9 cellular contexts compared by ENCODE assay signal in the genomic region with DNA sequence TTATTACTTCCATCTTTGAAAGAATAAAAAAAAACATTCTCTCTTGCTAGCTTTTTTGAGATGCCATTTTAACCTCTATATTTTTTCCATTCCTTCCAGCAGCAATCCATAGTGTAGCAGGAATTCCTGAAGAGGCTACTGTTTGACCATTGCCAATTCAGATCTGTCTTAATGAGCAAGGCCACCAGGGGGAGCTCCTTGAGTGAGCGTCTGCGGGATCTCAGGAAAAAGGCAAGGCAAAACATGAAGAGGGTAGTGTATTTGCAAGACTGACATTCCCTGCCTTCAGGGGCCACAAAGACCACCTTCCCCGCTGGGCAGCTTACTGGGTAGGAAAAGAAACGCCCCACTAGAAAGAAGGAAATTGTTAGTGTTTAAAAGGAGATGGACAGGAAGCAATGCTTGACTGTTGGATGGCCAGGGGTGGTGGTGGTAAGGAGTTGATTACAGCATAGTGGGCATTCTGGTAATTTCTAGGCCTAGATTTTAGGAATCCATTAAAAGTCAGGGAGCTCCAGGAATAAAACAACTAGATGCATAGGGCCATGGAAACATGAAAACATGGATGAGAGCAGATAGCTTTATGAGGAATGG.
A peak's percentile ranks its signal among the peaks of the same experiment; 100 is the strongest.
DNase-seq lines count a peak whose midpoint lies in the region; ATAC-seq, FAIRE-seq and TF ChIP-seq lines count a peak whose summit lies in the region.
"Had no signal": no experiment of that assay in that cellular context is flagged by ENCODE, and none has a peak within 500 bp of the region (broad histone marks: within the 10 kb centered on the region; RNA-seq: fewer than 3 reads in every experiment).

No MANE protein-coding gene starts in this region.

- CTCF ChIA-PET in endothelial cell of umbilical vein (lab: Charles Lee) = interaction anchor here (0.6 to 4.0 kb wide), 49 partner anchors 9 to 1122 kb away, joined by 3 to 41 read pairs (median 4); partner anchors contain the start of gene HAPLN1

- peaks cover 5% of the 10 kb centered on the region for H3K4me1 ChIP-seq in endothelial cell of umbilical vein (ENCODE audit: control insufficient read depth, extremely low read depth, insufficient read depth, low read length)
- peaks cover 12% of the 10 kb centered on the region for H3K4me1 ChIP-seq in mucosa of descending colon (ENCODE audit: low read depth)

- H3K27ac Mint-ChIP-seq in type B pancreatic cell = no peak overlapping the region

- BruUV-seq in endothelial cell of umbilical vein (replicated peaks; lab: Mats Ljungman, UMichigan) = no TSS peak

- H4K20me1 ChIP-seq in endothelial cell of umbilical vein (replicated peaks; ENCODE audit: control insufficient read depth, extremely low read depth, insufficient read depth, low read length) = no peaks in the 10 kb centered on the region

- POLR2A ChIA-PET in endothelial cell of umbilical vein (lab: Charles Lee) = no interaction called here

- peaks cover 13% of the 10 kb centered on the region for H3K4me1 Mint-ChIP-seq in type B pancreatic cell (ENCODE audit: unreplicated experiment)

- no peak overlapping the region for H3K9ac ChIP-seq in endothelial cell of umbilical vein (replicated peaks; ENCODE audit: extremely low read depth, insufficient read depth, low read length)

- no peaks in the 10 kb centered on the region for H3K9me3 Mint-ChIP-seq in type B pancreatic cell

- H3K9me3 ChIP-seq in endothelial cell of umbilical vein (replicated peaks; ENCODE audit: control insufficient read depth, insufficient read depth, low read length) (no peaks in the 10 kb centered on the region), mucosa of descending colon (no peaks in the 10 kb centered on the region)

- H3K27me3 ChIP-seq in endothelial cell of umbilical vein (ENCODE audit: control insufficient read depth in 2 of 2, insufficient read depth in 2 of 2, low read length in 2 of 2) = peaks cover 0 to 3% of the 10 kb centered on the region in 2 experiments

- no peaks in the 10 kb centered on the region for H3K79me2 ChIP-seq in endothelial cell of umbilical vein (ENCODE audit: control insufficient read depth, insufficient read depth, low read length)

- dilution Hi-C loops in endothelial cell of umbilical vein (cut with MboI; ENCODE audit: extremely low pct_ligation_motif_present, low sequenced_read_pairs) = no loop called here

- H3K4me3 Mint-ChIP-seq in type B pancreatic cell = no peak overlapping the region

- H3K9me1 ChIP-seq in endothelial cell of umbilical vein (replicated peaks; ENCODE audit: control insufficient read depth, extremely low read depth, insufficient read depth, low read length) = no peaks in the 10 kb centered on the region

- H3K27me3 Mint-ChIP-seq in type B pancreatic cell = peaks cover 5% of the 10 kb centered on the region

- no peaks in the 10 kb centered on the region for H3K36me3 Mint-ChIP-seq in type B pancreatic cell

- H3K4me3 ChIP-seq in WI38 (ENCODE audit: low read depth, low read length) (no peak overlapping the region), endothelial cell of umbilical vein (replicated peaks in 1 of 3; ENCODE audit: insufficient read depth in 1 of 3, low read depth in 1 of 3, low read length in 3 of 3) (no peak overlapping the region), mucosa of descending colon (no peak overlapping the region)

- no peak for TF ChIP-seq POLR2A in endothelial cell of umbilical vein (IDR thresholded peaks at IDR 0.05; ENCODE audit: low read depth, low read length)

- peak; percentile 69 for TF ChIP-seq CTCF in WI38 (IDR thresholded peaks at IDR 0.05; ENCODE audit: low read depth, low read length)
- TF ChIP-seq CTCF in endothelial cell of umbilical vein (IDR thresholded peaks at IDR 0.05; ENCODE audit: extremely low read depth in 1 of 2, insufficient read depth in 1 of 2, low read depth in 1 of 2, low read length in 2 of 2) = peak; percentile 76 to 84
- peak; percentile 38 for TF ChIP-seq CTCF in mucosa of descending colon (IDR thresholded peaks at IDR 0.05)
- peak; percentile 89 for TF ChIP-seq CTCF in type B pancreatic cell (conservative IDR thresholded peaks at IDR 0.05)

- intact Hi-C loops in endothelial cell of umbilical vein (cut with micrococcal nuclease) (loop anchor here (1.0 to 10.0 kb wide), 8 partner anchors 102 to 1122 kb away; no protein-coding TSS in a partner anchor), mucosa of descending colon (cut with DNase I, micrococcal nuclease) (no loop called here)

- peak; percentile 85 for FAIRE-seq in endothelial cell of umbilical vein (lab: Jason Lieb, UNC)
- FAIRE-seq: G401.6 had no signal

- DNase-seq in NCI-H2081 (lab: John Stamatoyannopoulos, UW) = peak; percentile 34 to 46
- DNase-seq in NCI-H2081 treated with DMSO at 0.1 percent for 48 hours (lab: John Stamatoyannopoulos, UW) = no peak
- DNase-seq in Kasumi-1 (lab: John Stamatoyannopoulos, UW) = peak; percentile 62 to 64
- peak; percentile 75 for DNase-seq in endothelial cell of umbilical vein (ENCODE audit: low read depth, low spot score)
- peak in 2 of 3 donors; percentile 67 to 89 for DNase-seq in mucosa of descending colon
- peak; percentile 81 for DNase-seq in type B pancreatic cell (ENCODE audit: extremely low spot score, unreplicated experiment)

- H3K27ac ChIP-seq in endothelial cell of umbilical vein (ENCODE audit: insufficient read depth, low read depth, low read length) = no peak overlapping the region

- H2AFZ ChIP-seq in endothelial cell of umbilical vein (ENCODE audit: low read depth, low read length) = peak overlapping the region; percentile 20

- H3K36me3 ChIP-seq in endothelial cell of umbilical vein (ENCODE audit: control insufficient read depth in 2 of 2, extremely low read depth in 1 of 2, insufficient read depth in 2 of 2, low read length in 2 of 2) (no peaks in the 10 kb centered on the region), mucosa of descending colon (ENCODE audit: low read depth) (no peaks in the 10 kb centered on the region)

- ATAC-seq in GM21515 (IDR thresholded peaks at IDR 0.05; ENCODE audit: unreplicated experiment) (peak; percentile 81), mucosa of descending colon (peak; percentile 77)

- no peak overlapping the region for H3K4me2 ChIP-seq in endothelial cell of umbilical vein (ENCODE audit: insufficient read depth, low read length)

TF ChIP-seq in endothelial cell of umbilical vein, 7 proteins besides CTCF, POLR2A, EP300 and RAD21:
- no peak for TF ChIP-seq GATA2 (IDR thresholded peaks at IDR 0.05; ENCODE audit: insufficient read depth, insufficient read length, low read depth, low read length)
- TF ChIP-seq POLR2AphosphoS5 (IDR thresholded peaks at IDR 0.05; ENCODE audit: insufficient read depth, low read depth, low read length) = no peak
- TF ChIP-seq JUN (IDR thresholded peaks at IDR 0.05; ENCODE audit: borderline replicate concordance, insufficient read depth, insufficient read length, low read depth) = no peak
- no peak for TF ChIP-seq FOS (IDR thresholded peaks at IDR 0.05; ENCODE audit: borderline replicate concordance, insufficient read depth, low read length)
- no peak for TF ChIP-seq EZH2 (IDR thresholded peaks at IDR 0.05; ENCODE audit: borderline replicate concordance, low read depth, low read length, severe bottlenecking)
- no peak for TF ChIP-seq MAX (IDR thresholded peaks at IDR 0.05; ENCODE audit: insufficient read depth, insufficient read length)
- no peak for TF ChIP-seq MYC (IDR thresholded peaks at IDR 0.05; ENCODE audit: low read depth, low read length)

Comparison
In these comparisons a context has a peak if more than half of its experiments do, and no peak if none do; other contexts are left out.
1. CTCF ChIP-seq: peak in every context shown above with its lines; median percentile 89 in type B pancreatic cell; 80 in endothelial cell of umbilical vein; 69 in WI38; 38 in mucosa of descending colon.